Comparison of ENCODE assay signal across 8 cellular contexts in the genomic region with DNA sequence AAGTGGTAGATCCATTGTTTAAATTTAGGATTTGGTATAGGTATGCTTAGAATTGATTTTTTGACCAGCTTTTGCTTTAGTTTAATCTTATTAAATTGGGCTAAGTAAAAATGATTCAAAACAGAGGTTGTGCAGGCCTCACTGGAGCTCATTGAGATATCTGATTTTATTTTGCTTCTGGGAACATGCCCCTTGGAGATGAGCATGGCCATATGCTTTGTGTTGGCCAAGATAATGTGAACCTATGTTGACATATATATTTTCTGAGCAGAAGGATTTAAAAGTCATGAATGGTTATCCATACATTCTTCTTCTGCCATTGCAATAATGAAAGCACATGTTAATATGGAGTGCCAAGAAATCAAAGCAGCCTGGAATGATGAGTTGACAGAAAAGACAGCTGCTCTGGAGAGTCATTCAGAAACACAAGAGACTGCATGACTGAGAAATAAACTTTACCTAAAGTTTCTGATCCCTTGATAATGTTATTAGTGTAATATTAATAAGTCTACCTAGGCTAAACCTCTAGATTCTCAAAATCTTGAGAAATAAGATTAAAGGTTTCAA.
"Had no signal": no experiment of that assay in that cellular context is flagged by ENCODE, and none has a peak within 500 bp of the region (broad histone marks: within the 10 kb centered on the region; RNA-seq: fewer than 3 reads in every experiment).

No MANE protein-coding gene starts in this region.

- ATAC-seq: GM23338, K562 had no signal

- H3K4me3 ChIP-seq: GM23338, K562 had no signal

- H2AFZ ChIP-seq: GM23338 had no signal

- H3K4me2 ChIP-seq: GM23338 had no signal

- FAIRE-seq: H1, H54, K562 had no signal

- DNase-seq: H9, HCEC 1CT, IMR-90, KG1 had no signal
